Comparison of ENCODE assay signal across 11 cellular contexts in the genomic region with DNA sequence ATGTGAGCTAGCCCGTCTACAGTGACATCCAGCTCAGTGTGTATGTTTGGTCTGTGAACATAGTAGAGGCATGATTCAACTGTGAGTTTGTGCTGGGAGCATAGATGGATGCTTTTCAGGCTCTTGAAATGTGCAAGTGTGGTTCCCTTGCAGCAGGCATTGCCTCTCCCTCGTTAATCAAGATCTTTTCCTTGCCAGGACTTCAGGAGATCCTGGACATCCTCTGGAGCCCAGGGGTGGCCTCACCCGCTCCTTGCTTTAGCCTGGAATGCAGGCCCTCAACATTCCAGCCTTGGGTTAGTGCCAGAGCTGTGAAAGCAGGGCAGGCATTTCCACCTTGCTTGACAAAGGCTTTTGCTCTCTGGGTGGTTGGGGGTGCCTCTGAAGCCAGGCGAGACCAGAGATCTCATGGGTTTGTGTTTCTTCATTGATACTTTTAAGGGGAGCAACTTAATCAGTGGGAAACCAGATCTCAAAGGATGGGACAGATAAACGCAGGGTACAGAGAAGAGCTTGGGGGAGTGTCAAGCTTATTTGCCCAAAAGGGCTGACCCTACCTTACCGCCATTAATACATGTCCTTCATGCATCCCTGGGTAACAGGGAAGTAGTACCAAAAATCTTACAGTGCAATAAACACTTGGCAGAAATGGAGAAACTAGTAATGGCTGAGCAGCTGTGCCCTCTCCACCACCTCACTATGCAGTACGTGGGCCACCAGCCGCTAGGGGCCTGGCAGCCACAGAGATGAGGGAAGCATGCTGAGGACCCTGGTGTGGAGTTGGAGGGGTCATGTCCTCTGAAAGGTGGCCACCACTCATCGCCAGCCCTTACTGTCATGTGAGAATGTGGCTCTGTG.
DNase-seq lines count a peak whose midpoint lies in the region; ATAC-seq, FAIRE-seq and TF ChIP-seq lines count a peak whose summit lies in the region.
"Had no signal": no experiment of that assay in that cellular context is flagged by ENCODE, and none has a peak within 500 bp of the region (broad histone marks: within the 10 kb centered on the region; RNA-seq: fewer than 3 reads in every experiment).

No MANE protein-coding gene starts in this region.

- no peaks in the 10 kb centered on the region for H3K4me1 ChIP-seq in small intestine (ENCODE audit: control insufficient read depth in 2 of 2, insufficient read depth in 1 of 2, low read depth in 1 of 2, low read length in 1 of 2)
- H3K4me1 ChIP-seq: BE2C had no signal

- 79 to 83% (median 82%) methylated on average over 9 of the region's 9 CpGs for WGBS in small intestine, 3 donors

- DNase-seq in T-helper 2 cell treated with Interferon-gamma antibody and Interleukin-4, amounts not matched to agents 5 μg/mL and 100 μg/mL, for 36 hours (ENCODE audit: low spot score): no peak
- DNase-seq in T-helper 2 cell (no peak), RPMI7951 (ENCODE audit: low read depth) (peak; percentile 44), fibroblast of the aortic adventitia (ENCODE audit: low read depth) (peak; percentile 67), small intestine (peak; percentile 15), DMS153 (lab: John Stamatoyannopoulos, UW) (no peak)
- no peak for DNase-seq in stimulated activated CD4-positive, alpha-beta T cell treated with anti-CD3 and anti-CD28 coated beads, Interleukin-4, amount 100 ng/mL, for 24 hours
- DNase-seq: activated CD8-positive, alpha-beta memory T cell treated with anti-CD3 and anti-CD28 coated beads, Interleukin-2, amount 50 U/mL, for 48 hours; BE2C; NCI-H1105 treated with DMSO at 0.1 percent for 48 hours had no signal

- H3K4me3 ChIP-seq in fibroblast of the aortic adventitia (ENCODE audit: low read depth, low read length) (no peak overlapping the region), small intestine (ENCODE audit: low read depth in 1 of 2, low read length in 2 of 2) (no peak overlapping the region)

- no peaks in the 10 kb centered on the region for H3K36me3 ChIP-seq in small intestine (ENCODE audit: control insufficient read depth in 2 of 2, insufficient read depth in 2 of 2, low read length in 2 of 2)
- H3K36me3 ChIP-seq: BE2C had no signal

- no peak overlapping the region for H3K27ac ChIP-seq in small intestine (ENCODE audit: low read depth in 1 of 2, low read length in 1 of 2)

- H3K4me1 Mint-ChIP-seq in T-helper 2 cell treated with Interferon-gamma antibody and Interleukin-4, amounts not matched to agents 5 μg/mL and 100 μg/mL, for 36 hours (ENCODE audit: low read depth): peaks cover 72% of the 10 kb centered on the region

- no peaks in the 10 kb centered on the region for H3K9me3 ChIP-seq in small intestine (ENCODE audit: control insufficient read depth, low read depth)
- H3K9me3 ChIP-seq: BE2C had no signal

- FAIRE-seq in small intestine (lab: Jason Lieb, UNC): no peak

- peak overlapping the region; percentile 72 for H3K27ac Mint-ChIP-seq in T-helper 2 cell treated with Interferon-gamma antibody and Interleukin-4, amounts not matched to agents 5 μg/mL and 100 μg/mL, for 36 hours

- H3K4me3 Mint-ChIP-seq in T-helper 2 cell treated with Interferon-gamma antibody and Interleukin-4, amounts not matched to agents 5 μg/mL and 100 μg/mL, for 36 hours: peak overlapping the region; percentile 42

- peaks cover 42% of the 10 kb centered on the region for H3K36me3 Mint-ChIP-seq in T-helper 2 cell treated with Interferon-gamma antibody and Interleukin-4, amounts not matched to agents 5 μg/mL and 100 μg/mL, for 36 hours (ENCODE audit: low read depth)

- H3K9me3 Mint-ChIP-seq in T-helper 2 cell treated with Interferon-gamma antibody and Interleukin-4, amounts not matched to agents 5 μg/mL and 100 μg/mL, for 36 hours: no peaks in the 10 kb centered on the region

- no peaks in the 10 kb centered on the region for H3K27me3 Mint-ChIP-seq in T-helper 2 cell treated with Interferon-gamma antibody and Interleukin-4, amounts not matched to agents 5 μg/mL and 100 μg/mL, for 36 hours (ENCODE audit: low read depth)

- ATAC-seq in HG02884 (IDR thresholded peaks at IDR 0.05; ENCODE audit: unreplicated experiment): no peak

- no peaks in the 10 kb centered on the region for H3K27me3 ChIP-seq in small intestine (ENCODE audit: control insufficient read depth in 2 of 2, insufficient read depth in 2 of 2, low read length in 2 of 2)
- H3K27me3 ChIP-seq: BE2C had no signal

- no peak for TF ChIP-seq CTCF in fibroblast of the aortic adventitia (IDR thresholded peaks at IDR 0.05; ENCODE audit: insufficient read depth, low read length)

Comparison
In these comparisons a context has a peak if more than half of its experiments do, and no peak if none do; other contexts are left out.
1. DNase-seq: peak in RPMI7951 (single experiment), fibroblast of the aortic adventitia (single experiment) and small intestine (single experiment); none in T-helper 2 cell treated with Interferon-gamma antibody and Interleukin-4, amounts not matched to agents 5 μg/mL and 100 μg/mL, for 36 hours (single experiment), T-helper 2 cell (0 of 5), stimulated activated CD4-positive, alpha-beta T cell treated with anti-CD3 and anti-CD28 coated beads, Interleukin-4, amount 100 ng/mL, for 24 hours (single experiment) and DMS153 (single experiment).